In genomic region chr19:1794424-1795185, GRCh38 we compare ENCODE assay signal across 18 cellular contexts. TPM values are rescaled to one million over a fixed set of nuclear protein-coding genes. Genes with fewer than 3 reads are reported as not detected.
DNase-seq lines count a peak whose midpoint lies in the region; ATAC-seq, FAIRE-seq and TF ChIP-seq lines count a peak whose summit lies in the region.
"Had no signal": no experiment of that assay in that cellular context is flagged by ENCODE, and none has a peak within 500 bp of the region (broad histone marks: within the 10 kb centered on the region; RNA-seq: fewer than 3 reads in every experiment).

No MANE protein-coding gene starts in this region.

- H3K9ac ChIP-seq in K562 (ENCODE audit: insufficient read depth in 1 of 2, low read depth in 2 of 2, low read length in 2 of 2) = peak overlapping the region in 1 of 2 experiments; percentile 77; a peak in 2 of 4 replicates
- H3K9ac ChIP-seq: parathyroid adenoma had no signal

- WGBS in K562 (ENCODE audit: insufficient coverage, low coverage, missing lambda C conversion rate) = 67% methylated on average over 14 of the region's 20 CpGs

- TF ChIP-seq RAD21 in K562 (CRISPR knock-in tag; conservative IDR thresholded peaks at IDR 0.05 in 1 of 2, IDR thresholded peaks at IDR 0.05 in 1 of 2) = no peak

- no TSS peak for BruUV-seq in K562 (replicated peaks; lab: Mats Ljungman, UMichigan)

- H3K36me3 ChIP-seq in HEK293 (ENCODE audit: control insufficient read depth in 2 of 2, insufficient read depth in 1 of 2, low read length in 2 of 2) (no peaks in the 10 kb centered on the region), K562 (ENCODE audit: control insufficient read depth, insufficient read depth, low read length) (no peaks in the 10 kb centered on the region)
- H3K36me3 ChIP-seq: Peyer's patch had no signal

- H3K27me3 ChIP-seq in K562 (ENCODE audit: control insufficient read depth in 2 of 2, insufficient read depth in 2 of 2, low read length in 2 of 2) = no peaks in the 10 kb centered on the region
- H3K27me3 ChIP-seq: Peyer's patch had no signal

- TF ChIP-seq CTCF in HEK293 (tag by site-specific recombination; IDR thresholded peaks at IDR 0.05) = no peak
- TF ChIP-seq CTCF in K562 (IDR thresholded peaks at IDR 0.05 in 2 of 3, conservative IDR thresholded peaks at IDR 0.05 in 1 of 3; ENCODE audit: insufficient read depth in 2 of 3, low read depth in 1 of 3, low read length in 3 of 3) = no peak

- DNase-seq in Daoy (ENCODE audit: low read depth) (peak; percentile 42), K562 (ENCODE audit: extremely low read depth in 1 of 4, low spot score in 3 of 4) (peak in 3 of 4 experiments; percentile 47 to 56 (median 51)), RKO (ENCODE audit: low spot score) (no peak), GM12892 (ENCODE audit: insufficient read length) (no peak)
- DNase-seq: activated CD4-positive, alpha-beta T cell treated with anti-CD3 and anti-CD28 coated beads for 4 hours; cerebellar nuclear complex; kidney glomerular epithelial cell; NCI-H1048; NCI-H2029 treated with DMSO at 0.1 percent for 48 hours; Peyer's patch; T1000 had no signal

- no peaks in the 10 kb centered on the region for H3K79me2 ChIP-seq in K562 (ENCODE audit: control insufficient read depth, insufficient read depth, low read length)
- H3K79me2 ChIP-seq: parathyroid adenoma had no signal

- ATAC-seq in K562 = no peak; the same call in 2 of the 3 replicates
- ATAC-seq in GM21737 (IDR thresholded peaks at IDR 0.05; ENCODE audit: unreplicated experiment) = no peak

- CTCF ChIA-PET in HEK293 (lab: Yijun Ruan, JAX) (interaction anchor here (0.6 to 7.0 kb wide), 21 partner anchors 8 to 250 kb away, joined by 3 to 49 read pairs (median 4); no protein-coding TSS in a partner anchor), K562 (lab: Yijun Ruan, JAX; ENCODE audit: low intra/inter-chr PET ratio) (interaction anchor here (0.9 to 3.3 kb wide), 2 partner anchors 32 to 123 kb away, joined by 3 to 29 read pairs; no protein-coding TSS in a partner anchor)

- peaks cover 3% of the 10 kb centered on the region for H3K9me1 ChIP-seq in K562 (ENCODE audit: control insufficient read depth, insufficient read depth, low read length)

- H3K4me1 ChIP-seq in HEK293 (ENCODE audit: control insufficient read depth, insufficient read depth, low read length) = no peaks in the 10 kb centered on the region
- peaks cover 0 to 43% of the 10 kb centered on the region in 2 experiments; a peak in 3 of 5 replicates for H3K4me1 ChIP-seq in K562 (replicated peaks in 1 of 2; ENCODE audit: control insufficient read depth in 2 of 2, insufficient read depth in 2 of 2, low read length in 2 of 2)
- H3K4me1 ChIP-seq: parathyroid adenoma had no signal

- no peaks in the 10 kb centered on the region for H4K20me1 ChIP-seq in K562 (replicated peaks; ENCODE audit: control insufficient read depth, insufficient read depth, low read length)

- H3K4me3 ChIP-seq in HEK293 (ENCODE audit: low read depth, low read length) = no peak overlapping the region
- no peak overlapping the region for H3K4me3 ChIP-seq in K562
- H3K4me3 ChIP-seq: Peyer's patch had no signal

- peak overlapping the region; percentile 37 for H2AFZ ChIP-seq in K562 (ENCODE audit: low read depth, low read length)
- H2AFZ ChIP-seq: parathyroid adenoma had no signal

- no peak overlapping the region for H3K4me2 ChIP-seq in K562 (ENCODE audit: insufficient read depth, low read length)

- no peaks in the 10 kb centered on the region for H3K9me3 ChIP-seq in HEK293 (ENCODE audit: control insufficient read depth, insufficient read depth, low read depth, low read length)
- peaks cover 5% of the 10 kb centered on the region; the same call in 1 of the 2 replicates for H3K9me3 ChIP-seq in K562 (replicated peaks; ENCODE audit: control insufficient read depth, insufficient read depth, low read depth, low read length)
- H3K9me3 ChIP-seq: Peyer's patch had no signal

- POLR2A ChIA-PET in HEK293 (lab: Yijun Ruan, JAX) = no interaction called here
- POLR2A ChIA-PET in K562 (lab: Yijun Ruan, JAX) = interaction anchor here (0.6 kb wide), 2 partner anchors 9 to 143 kb away, joined by 3 read pairs; no protein-coding TSS in a partner anchor

- H3K27ac ChIP-seq in HEK293 (ENCODE audit: extremely low read depth, low read depth, low read length) = no peak overlapping the region
- no peak overlapping the region for H3K27ac ChIP-seq in K562 (ENCODE audit: extremely low read depth, low read depth, low read length)
- H3K27ac ChIP-seq: parathyroid adenoma, Peyer's patch had no signal

- no peak for TF ChIP-seq EP300 in K562 (IDR thresholded peaks at IDR 0.05; ENCODE audit: low read length)

- TF ChIP-seq POLR2A in K562 (conservative IDR thresholded peaks at IDR 0.05) (no peak), GM12892 (IDR thresholded peaks at IDR 0.05; ENCODE audit: low read depth, low read length) (no peak)

- in situ Hi-C loops in K562 (cut with MboI) = no loop called here

- intact Hi-C loops in K562 (cut with micrococcal nuclease) = loop anchor here (1.0 to 2.0 kb wide), 2 partner anchors 20 to 123 kb away; no protein-coding TSS in a partner anchor

- FAIRE-seq in K562 (lab: Jason Lieb, UNC) = no peak
- no peak for FAIRE-seq in GM12892 (lab: Jason Lieb, UNC)
- FAIRE-seq: frontal cortex had no signal

TF ChIP-seq in HEK293, 187 proteins besides CTCF, POLR2A, EP300 and RAD21 (continues in another document):
- no peak for TF ChIP-seq ZNF792 (tag by site-specific recombination; IDR thresholded peaks at IDR 0.05)

RNA-seq across cellular contexts. Expression of gene ATP8B3, which starts 17.5 kb away (rescaled TPM):
- total RNA-seq in Daoy (2014; rRNA removed; shearing (Covaris generic)) = 1.8 TPM in 1 of 2 replicates, not detected in the other
- 40.7 and 89.4 TPM in 2 replicates for total RNA-seq in K562 (2011; cell fraction: chromatin; rRNA removed; ENCODE audit: low replicate concordance)
- 37.1 and 44.7 TPM in 2 replicates for total RNA-seq in K562 (2011; cell fraction: nucleolus; rRNA removed)
- total RNA-seq in K562 (2011; cell fraction: nucleoplasm; rRNA removed) = 35.0 and 38.7 TPM in 2 replicates
- total RNA-seq in K562 (2014; rRNA removed) (3.2 and 5.0 TPM in 2 replicates), K562 (2014; rRNA removed; fragmentation: Illumina TruSeq; extraction: Trizol) (3.2 and 3.6 TPM in 2 replicates), K562 (2015; rRNA removed; fragmentation: Illumina TruSeq; extraction: Trizol) (3.8 and 4.3 TPM in 2 replicates), K562 (2021) (12.3 and 13.2 TPM in 2 replicates)
- polyA plus RNA-seq in K562 (2011; rRNA removed) (8.3 and 13.2 TPM in 2 replicates), K562 (2014; fragmentation: Illumina TruSeq; extraction: Trizol) (6.0 and 6.4 TPM in 2 replicates), K562 (2014; fragmentation: Nextera tagmentation; extraction: Ambion mirVana) (1 to 10 TPM; 1.2 to 2.2 TPM), K562 (2014; rRNA removed) (10.1 and 11.9 TPM in 2 replicates)
- 12.0 and 13.1 TPM in 2 replicates for polyA plus RNA-seq in K562 (2011; cell fraction: cytosol; rRNA removed)
- polyA plus RNA-seq in K562 (2011; cell fraction: nucleus; rRNA removed) = 36.1 and 44.4 TPM in 2 replicates
- 5.6 and 7.6 TPM in 2 replicates for polyA plus RNA-seq in K562 (2012)
- 9.7 and 10.4 TPM in 2 replicates for polyA minus RNA-seq in K562 (2011; rRNA and poly(A)+ RNA removed)
- 7.3 and 10.2 TPM in 2 replicates for polyA minus RNA-seq in K562 (2011; cell fraction: cytosol; rRNA and poly(A)+ RNA removed)
- polyA minus RNA-seq in K562 (2011; cell fraction: nucleus; rRNA and poly(A)+ RNA removed) = 5.4 and 7.0 TPM in 2 replicates
- polyA plus RNA-seq in GM12892 (2012; ENCODE audit: missing spikeins) = 1.1 TPM
- total RNA-seq: frontal cortex had no signal

RNA-seq across cellular contexts. Expression of gene ONECUT3, which starts 41.3 kb away (rescaled TPM):
- total RNA-seq in Daoy (2014; rRNA removed; shearing (Covaris generic)) = not detected in 2 replicates
- 0.12 TPM in 1 of 2 replicates, not detected in the other for total RNA-seq in K562 (2011; cell fraction: chromatin; rRNA removed; ENCODE audit: low replicate concordance)
- not detected in 2 replicates for total RNA-seq in K562 (2011; cell fraction: nucleolus; rRNA removed)
- 0.08 TPM in 1 of 2 replicates, not detected in the other for total RNA-seq in K562 (2011; cell fraction: nucleoplasm; rRNA removed)
- total RNA-seq in K562 (2014; rRNA removed) (not detected in 2 replicates), K562 (2014; rRNA removed; fragmentation: Illumina TruSeq; extraction: Trizol) (not detected in 2 replicates), K562 (2015; rRNA removed; fragmentation: Illumina TruSeq; extraction: Trizol) (not detected in 2 replicates), K562 (2021) (not detected in 2 replicates)
- polyA plus RNA-seq in K562 (2011; rRNA removed) (0.01 TPM in 1 of 2 replicates, not detected in the other), K562 (2014; fragmentation: Illumina TruSeq; extraction: Trizol) (not detected in 2 replicates), K562 (2014; fragmentation: Nextera tagmentation; extraction: Ambion mirVana) (not detected), K562 (2014; rRNA removed) (not detected in 2 replicates)
- polyA plus RNA-seq in K562 (2011; cell fraction: cytosol; rRNA removed) = 0.01 and 0.04 TPM in 2 replicates
- polyA plus RNA-seq in K562 (2011; cell fraction: nucleus; rRNA removed) = 0.06 and 0.14 TPM in 2 replicates
- polyA plus RNA-seq in K562 (2012) = 0.01 and 0.07 TPM in 2 replicates
- polyA minus RNA-seq in K562 (2011; rRNA and poly(A)+ RNA removed) = 0.03 TPM in 1 of 2 replicates, not detected in the other
- polyA minus RNA-seq in K562 (2011; cell fraction: cytosol; rRNA and poly(A)+ RNA removed) = not detected in 2 replicates
- not detected in 2 replicates for polyA minus RNA-seq in K562 (2011; cell fraction: nucleus; rRNA and poly(A)+ RNA removed)
- polyA plus RNA-seq in GM12892 (2012; ENCODE audit: missing spikeins) = not detected
- total RNA-seq: CD4-positive, alpha-beta memory T cell; frontal cortex; naive thymus-derived CD8-positive, alpha-beta T cell; sciatic nerve had no signal
- polyA plus RNA-seq: CD4-positive, alpha-beta memory T cell; naive thymus-derived CD8-positive, alpha-beta T cell had no signal

RNA-seq across cellular contexts. Expression of gene REXO1, which starts 53.7 kb away (rescaled TPM):
- total RNA-seq in Daoy (2014; rRNA removed; shearing (Covaris generic)) = 8.1 and 11.3 TPM in 2 replicates
- total RNA-seq in K562 (2011; cell fraction: chromatin; rRNA removed; ENCODE audit: low replicate concordance) = 46.7 and 163 TPM in 2 replicates
- total RNA-seq in K562 (2011; cell fraction: nucleolus; rRNA removed) = 112 and 114 TPM in 2 replicates
- 55.0 and 57.6 TPM in 2 replicates for total RNA-seq in K562 (2011; cell fraction: nucleoplasm; rRNA removed)
- total RNA-seq in K562 (2014; rRNA removed) = 15.8 and 21.9 TPM in 2 replicates
- total RNA-seq in K562 (2014; rRNA removed; fragmentation: Illumina TruSeq; extraction: Trizol) = 3.5 and 4.5 TPM in 2 replicates
- 15.8 and 20.8 TPM in 2 replicates for total RNA-seq in K562 (2015; rRNA removed; fragmentation: Illumina TruSeq; extraction: Trizol)
- total RNA-seq in K562 (2021) = 52.4 and 63.3 TPM in 2 replicates
- 14.6 and 21.5 TPM in 2 replicates for polyA plus RNA-seq in K562 (2011; rRNA removed)
- 17.4 and 27.3 TPM in 2 replicates for polyA plus RNA-seq in K562 (2011; cell fraction: cytosol; rRNA removed)
- polyA plus RNA-seq in K562 (2011; cell fraction: nucleus; rRNA removed) = 56.5 and 100 TPM in 2 replicates
- 37.1 and 39.8 TPM in 2 replicates for polyA plus RNA-seq in K562 (2012)
- polyA plus RNA-seq in K562 (2014; fragmentation: Illumina TruSeq; extraction: Trizol) = 16.7 and 40.7 TPM in 2 replicates
- polyA plus RNA-seq in K562 (2014; fragmentation: Nextera tagmentation; extraction: Ambion mirVana) = under 1 TPM; 0.04 to 0.29 TPM
- 31.0 and 50.1 TPM in 2 replicates for polyA plus RNA-seq in K562 (2014; rRNA removed)
- 7.4 and 11.2 TPM in 2 replicates for polyA minus RNA-seq in K562 (2011; rRNA and poly(A)+ RNA removed)
- polyA minus RNA-seq in K562 (2011; cell fraction: cytosol; rRNA and poly(A)+ RNA removed) = 23.8 and 34.7 TPM in 2 replicates
- 19.5 and 21.3 TPM in 2 replicates for polyA minus RNA-seq in K562 (2011; cell fraction: nucleus; rRNA and poly(A)+ RNA removed)
- polyA plus RNA-seq in GM12892 (2012; ENCODE audit: missing spikeins) = 9.5 TPM

Comparison
In these comparisons a context has a peak if more than half of its experiments do, and no peak if none do; other contexts are left out.
1. DNase-seq: peak in Daoy (single experiment) and K562 (3 of 4); none in RKO (single experiment) and GM12892 (single experiment).